ENCODE assay signal across 34 cellular contexts in the genomic region with DNA sequence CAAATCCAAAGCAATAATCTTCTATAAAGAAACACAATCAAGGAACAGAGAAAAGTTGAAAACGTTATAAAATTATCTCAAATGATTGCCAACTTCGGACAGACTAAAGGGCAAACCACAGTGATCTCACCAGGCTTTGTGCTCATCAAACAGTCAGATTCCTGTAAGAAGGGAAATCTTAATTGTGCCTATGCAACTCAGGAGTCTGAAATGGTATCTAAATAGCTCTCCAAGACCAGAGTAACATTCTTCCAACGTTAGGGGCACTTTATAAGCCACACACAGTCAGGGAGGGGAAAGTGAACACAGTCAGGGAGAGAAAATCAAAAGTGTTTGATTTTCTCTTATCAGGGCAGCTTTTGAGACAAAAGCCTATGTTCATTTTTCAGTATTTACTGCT. TPM values are rescaled to one million over a fixed set of nuclear protein-coding genes. Genes with fewer than 3 reads are reported as not detected.
DNase-seq lines count a peak whose midpoint lies in the region; ATAC-seq and TF ChIP-seq lines count a peak whose summit lies in the region.
"Had no signal": no experiment of that assay in that cellular context is flagged by ENCODE, and none has a peak within 500 bp of the region (broad histone marks: within the 10 kb centered on the region; RNA-seq: fewer than 3 reads in every experiment).

No MANE protein-coding gene starts in this region.

- H3K27ac Mint-ChIP-seq in activated naive CD8-positive, alpha-beta T cell treated with anti-CD3 and anti-CD28 coated beads, Interleukin-2, amount 50 U/mL, for 24 hours, result peak overlapping the region; percentile 47
- no peak overlapping the region for H3K27ac Mint-ChIP-seq in activated naive CD8-positive, alpha-beta T cell treated with anti-CD3 and anti-CD28 coated beads for 36 hours
- H3K27ac Mint-ChIP-seq in endothelial cell (ENCODE audit: unreplicated experiment), result no peak overlapping the region
- no peak overlapping the region for H3K27ac Mint-ChIP-seq in activated naive CD4-positive, alpha-beta T cell treated with anti-CD3 and anti-CD28 coated beads for 36 hours
- H3K27ac Mint-ChIP-seq: activated CD8-positive, alpha-beta memory T cell treated with anti-CD3 and anti-CD28 coated beads, Interleukin-2, amount 10 ng/mL, durations not matched to agents 7 days and 5 days; activated naive CD4-positive, alpha-beta T cell treated with anti-CD3 and anti-CD28 coated beads, Interleukin-2, amount 50 U/mL, for 24 hours; nephron progenitor cell had no signal

- peaks cover 33% of the 10 kb centered on the region for H3K4me1 Mint-ChIP-seq in activated naive CD8-positive, alpha-beta T cell treated with anti-CD3 and anti-CD28 coated beads, Interleukin-2, amount 50 U/mL, for 24 hours
- H3K4me1 Mint-ChIP-seq in activated naive CD8-positive, alpha-beta T cell treated with anti-CD3 and anti-CD28 coated beads for 36 hours, result peaks cover 23% of the 10 kb centered on the region
- H3K4me1 Mint-ChIP-seq in endothelial cell (ENCODE audit: unreplicated experiment), result no peaks in the 10 kb centered on the region
- peaks cover 18% of the 10 kb centered on the region for H3K4me1 Mint-ChIP-seq in activated naive CD4-positive, alpha-beta T cell treated with anti-CD3 and anti-CD28 coated beads for 36 hours (ENCODE audit: low read depth)
- H3K4me1 Mint-ChIP-seq: nephron progenitor cell had no signal

- H3K36me3 ChIP-seq in adipocyte (ENCODE audit: control insufficient read depth, insufficient read depth, low read length, severe bottlenecking), result peaks cover 8% of the 10 kb centered on the region
- H3K36me3 ChIP-seq: ovary had no signal

- H3K36me3 Mint-ChIP-seq in activated naive CD8-positive, alpha-beta T cell treated with anti-CD3 and anti-CD28 coated beads, Interleukin-2, amount 50 U/mL, for 24 hours (ENCODE audit: low read depth), result peaks cover 14% of the 10 kb centered on the region
- H3K36me3 Mint-ChIP-seq in activated naive CD8-positive, alpha-beta T cell treated with anti-CD3 and anti-CD28 coated beads for 36 hours, result peaks cover 17% of the 10 kb centered on the region
- H3K36me3 Mint-ChIP-seq in endothelial cell (ENCODE audit: low read depth, unreplicated experiment), result peaks cover 15% of the 10 kb centered on the region
- peaks cover 10% of the 10 kb centered on the region for H3K36me3 Mint-ChIP-seq in activated naive CD4-positive, alpha-beta T cell treated with anti-CD3 and anti-CD28 coated beads for 36 hours (ENCODE audit: low read depth)

- peaks cover 57% of the 10 kb centered on the region for H3K4me1 ChIP-seq in adipocyte (ENCODE audit: control insufficient read depth, insufficient read depth, low read length)

- no peaks in the 10 kb centered on the region for H3K27me3 Mint-ChIP-seq in activated naive CD8-positive, alpha-beta T cell treated with anti-CD3 and anti-CD28 coated beads, Interleukin-2, amount 50 U/mL, for 24 hours
- no peaks in the 10 kb centered on the region for H3K27me3 Mint-ChIP-seq in activated naive CD8-positive, alpha-beta T cell treated with anti-CD3 and anti-CD28 coated beads for 36 hours
- H3K27me3 Mint-ChIP-seq in endothelial cell (ENCODE audit: unreplicated experiment), result peaks cover 2% of the 10 kb centered on the region
- no peaks in the 10 kb centered on the region for H3K27me3 Mint-ChIP-seq in activated naive CD4-positive, alpha-beta T cell treated with anti-CD3 and anti-CD28 coated beads for 36 hours (ENCODE audit: low read depth)
- H3K27me3 Mint-ChIP-seq: activated CD8-positive, alpha-beta memory T cell treated with anti-CD3 and anti-CD28 coated beads, Interleukin-2, amount 10 ng/mL, durations not matched to agents 7 days and 5 days; activated naive CD4-positive, alpha-beta T cell treated with anti-CD3 and anti-CD28 coated beads, Interleukin-2, amount 50 U/mL, for 24 hours; CD4-positive, alpha-beta memory T cell had no signal

- ATAC-seq in activated naive CD8-positive, alpha-beta T cell treated with anti-CD3 and anti-CD28 coated beads, Interleukin-2, amount 50 U/mL, for 24 hours, result peak; percentile 55
- ATAC-seq in HG02870 (IDR thresholded peaks at IDR 0.05; ENCODE audit: unreplicated experiment) (no peak), GM19324 (IDR thresholded peaks at IDR 0.05; ENCODE audit: low FRiP score, unreplicated experiment) (no peak)
- ATAC-seq: A549; activated CD8-positive, alpha-beta memory T cell treated with anti-CD3 and anti-CD28 coated beads, Interleukin-2, amount 10 ng/mL, durations not matched to agents 7 days and 5 days; left cardiac atrium had no signal

- TF ChIP-seq CTCF in endothelial cell (IDR thresholded peaks at IDR 0.05; ENCODE audit: unreplicated experiment), result no peak

- no peaks in the 10 kb centered on the region for H3K9me3 ChIP-seq in adipocyte (ENCODE audit: control insufficient read depth, low read length)
- H3K9me3 ChIP-seq: A549, ovary, thoracic aorta had no signal

- H3K27me3 ChIP-seq in adipocyte (replicated peaks; ENCODE audit: control insufficient read depth, insufficient read depth, low read length), result no peaks in the 10 kb centered on the region
- H3K27me3 ChIP-seq: ovary had no signal

- CTCF ChIA-PET in activated naive CD4-positive, alpha-beta T cell treated with anti-CD3 and anti-CD28 coated beads for 36 hours (lab: Charles Lee), result interaction anchor here (1.1 to 1.3 kb wide), 2 partner anchors 23 to 45 kb away, joined by 3 to 7 read pairs; no protein-coding TSS in a partner anchor

- H3K9ac ChIP-seq in adipocyte (ENCODE audit: low read length), result peak overlapping the region; percentile 39
- H3K9ac ChIP-seq: KMS-11 had no signal

- intact Hi-C loops in activated naive CD4-positive, alpha-beta T cell treated with anti-CD3 and anti-CD28 coated beads for 36 hours (cut with micrococcal nuclease), result no loop called here

- H3K9me3 Mint-ChIP-seq in activated naive CD8-positive, alpha-beta T cell treated with anti-CD3 and anti-CD28 coated beads, Interleukin-2, amount 50 U/mL, for 24 hours, result no peaks in the 10 kb centered on the region
- H3K9me3 Mint-ChIP-seq in activated naive CD8-positive, alpha-beta T cell treated with anti-CD3 and anti-CD28 coated beads for 36 hours, result no peaks in the 10 kb centered on the region
- no peaks in the 10 kb centered on the region for H3K9me3 Mint-ChIP-seq in endothelial cell (ENCODE audit: unreplicated experiment)
- H3K9me3 Mint-ChIP-seq in activated naive CD4-positive, alpha-beta T cell treated with anti-CD3 and anti-CD28 coated beads for 36 hours, result no peaks in the 10 kb centered on the region
- H3K9me3 Mint-ChIP-seq: activated naive CD4-positive, alpha-beta T cell treated with anti-CD3 and anti-CD28 coated beads, Interleukin-2, amount 50 U/mL, for 24 hours; nephron progenitor cell had no signal

- no peak overlapping the region for H3K4me3 Mint-ChIP-seq in activated naive CD8-positive, alpha-beta T cell treated with anti-CD3 and anti-CD28 coated beads, Interleukin-2, amount 50 U/mL, for 24 hours
- H3K4me3 Mint-ChIP-seq in activated naive CD8-positive, alpha-beta T cell treated with anti-CD3 and anti-CD28 coated beads for 36 hours, result no peak overlapping the region
- no peak overlapping the region for H3K4me3 Mint-ChIP-seq in endothelial cell (ENCODE audit: unreplicated experiment)
- no peak overlapping the region for H3K4me3 Mint-ChIP-seq in activated naive CD4-positive, alpha-beta T cell treated with anti-CD3 and anti-CD28 coated beads for 36 hours
- H3K4me3 Mint-ChIP-seq: activated CD8-positive, alpha-beta memory T cell treated with anti-CD3 and anti-CD28 coated beads, Interleukin-2, amount 10 ng/mL, durations not matched to agents 7 days and 5 days; activated naive CD4-positive, alpha-beta T cell treated with anti-CD3 and anti-CD28 coated beads, Interleukin-2, amount 50 U/mL, for 24 hours; nephron progenitor cell had no signal

- DNase-seq in activated naive CD8-positive, alpha-beta T cell treated with anti-CD3 and anti-CD28 coated beads, Interleukin-2, amount 50 U/mL, for 24 hours, result no peak
- no peak for DNase-seq in activated naive CD8-positive, alpha-beta T cell treated with anti-CD3 and anti-CD28 coated beads for 36 hours
- DNase-seq in adipocyte (ENCODE audit: low read depth) (peak; percentile 33), foreskin melanocyte (peak; percentile 14), endothelial cell (ENCODE audit: low spot score) (no peak)
- no peak for DNase-seq in activated naive CD4-positive, alpha-beta T cell treated with anti-CD3 and anti-CD28 coated beads for 36 hours
- DNase-seq: activated CD4-positive, alpha-beta T cell treated with anti-CD3 and anti-CD28 coated beads, Interleukin-2, amount 50 U/mL, for 1 hour; activated CD8-positive, alpha-beta memory T cell treated with anti-CD3 and anti-CD28 coated beads, Interleukin-2, amount 10 ng/mL, durations not matched to agents 7 days and 5 days; AML-193; aorta; caudate nucleus; CD4-positive, alpha-beta memory T cell; cortex of kidney; effector memory CD4-positive, alpha-beta T cell; erythroblast; left cardiac atrium; mammary epithelial cell; MM.1S; NCI-H1105 treated with DMSO at 0.1 percent for 48 hours; NCI-H187 treated with DMSO at 0.1 percent for 48 hours; NCI-H2171; NCI-H510A treated with DMSO at 0.1 percent for 48 hours; nephron progenitor cell; ovary; retina; stimulated activated naive CD4-positive, alpha-beta T cell; T1000 had no signal

- no peak overlapping the region for H3K4me3 ChIP-seq in adipocyte (ENCODE audit: low read length)
- H3K4me3 ChIP-seq: A549, ovary, skin epidermis, thoracic aorta had no signal

RNA-seq across cellular contexts. Expression of gene PLEKHM3, which starts 29.4 kb away (rescaled TPM):
- 1 to 10 TPM; 4.5 to 4.8 TPM for total RNA-seq in activated naive CD8-positive, alpha-beta T cell treated with anti-CD3 and anti-CD28 coated beads for 36 hours
- 10.4 TPM for total RNA-seq in endothelial cell (ENCODE audit: unreplicated experiment)
- 1 to 10 TPM; 6.5 to 7.0 TPM for total RNA-seq in activated naive CD4-positive, alpha-beta T cell treated with anti-CD3 and anti-CD28 coated beads for 36 hours

Comparison
In these comparisons a context has a peak if more than half of its experiments do, and no peak if none do; other contexts are left out.
1. DNase-seq: peak in adipocyte (single experiment) and foreskin melanocyte (single experiment); none in activated naive CD8-positive, alpha-beta T cell treated with anti-CD3 and anti-CD28 coated beads, Interleukin-2, amount 50 U/mL, for 24 hours (single experiment), activated naive CD8-positive, alpha-beta T cell treated with anti-CD3 and anti-CD28 coated beads for 36 hours (single experiment), endothelial cell (single experiment) and activated naive CD4-positive, alpha-beta T cell treated with anti-CD3 and anti-CD28 coated beads for 36 hours (single experiment).